Comparison of ENCODE assay signal across 1 cellular context in genomic region chr20:24610341-24611115, GRCh38.
TF ChIP-seq lines count a peak whose summit lies in the region.

No MANE protein-coding gene starts in this region.

TF ChIP-seq in GM23338, 12 proteins besides CTCF, POLR2A, EP300 and RAD21 (continued from another document):
- peak; percentile 59; the same call in 1 of the 2 replicates for TF ChIP-seq ZNF462 (CRISPR knock-in tag; IDR thresholded peaks at IDR 0.05)
- TF ChIP-seq EZH2 (IDR thresholded peaks at IDR 0.05; ENCODE audit: low read depth, unreplicated experiment): no peak
- no peak for TF ChIP-seq REST (IDR thresholded peaks at IDR 0.05; ENCODE audit: unreplicated experiment)
- TF ChIP-seq STAT1 (IDR thresholded peaks at IDR 0.05; ENCODE audit: unreplicated experiment): no peak
- TF ChIP-seq NANOG (IDR thresholded peaks at IDR 0.05; ENCODE audit: borderline replicate concordance): peak; percentile 25; the same call in 1 of the 2 replicates
